In the genomic region with DNA sequence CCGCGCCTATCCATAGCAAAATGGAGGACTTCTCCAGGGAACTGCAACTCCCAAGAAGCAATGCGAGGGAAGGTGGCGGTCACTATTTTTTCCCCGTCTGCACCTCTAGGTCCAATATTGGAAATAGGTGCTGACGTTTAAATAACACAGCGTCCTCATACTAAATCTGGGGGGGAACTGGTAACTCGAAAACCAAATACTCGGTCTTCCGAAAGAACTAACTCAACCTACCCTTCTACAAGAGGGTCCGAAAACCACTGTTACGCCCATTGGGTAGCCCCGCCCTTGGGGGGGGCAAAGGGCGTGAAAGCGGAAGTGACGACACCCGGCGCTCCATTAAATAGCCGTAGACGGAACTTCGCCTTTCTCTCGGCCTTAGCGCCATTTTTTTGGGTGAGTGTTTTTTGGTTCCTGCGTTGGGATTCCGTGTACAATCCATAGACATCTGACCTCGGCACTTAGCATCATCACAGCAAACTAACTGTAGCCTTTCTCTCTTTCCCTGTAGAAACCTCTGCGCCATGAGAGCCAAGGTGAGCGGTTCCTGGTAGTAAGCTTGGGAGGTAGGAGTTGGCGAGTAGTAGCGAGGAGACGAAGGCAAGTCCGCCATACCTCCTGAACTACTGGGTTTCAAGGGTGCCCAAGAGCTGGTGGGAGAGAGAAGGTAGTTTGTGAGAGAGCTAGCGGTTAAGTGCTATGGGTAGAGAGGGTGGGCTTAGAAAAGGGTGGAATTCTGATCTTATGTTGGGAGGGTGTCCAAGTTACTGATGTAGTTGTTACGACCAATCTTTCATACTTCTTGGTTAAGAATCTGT, we compare ENCODE assay signal across 8 cellular contexts. TPM values are rescaled to one million over a fixed set of nuclear protein-coding genes. Genes with fewer than 3 reads are reported as not detected.
DNase-seq lines count a peak whose midpoint lies in the region; ATAC-seq and TF ChIP-seq lines count a peak whose summit lies in the region.

A gene (plus strand): TSS at position 367 of the 815 bp plus-strand sequence.

- peak within 1 kb of the TSS; percentile 85 for H3K4me3 ChIP-seq in IMR-90 (ENCODE audit: insufficient read depth, low read depth, low read length)
- peak within 1 kb of the TSS; percentile 91 for H3K4me3 ChIP-seq in OCI-LY7 (ENCODE audit: low read depth, low read length, poor library complexity, severe bottlenecking)

- TSS peak; percentile 97 for BruUV-seq in IMR-90 (replicated peaks; lab: Mats Ljungman, UMichigan)
- BruUV-seq in OCI-LY7 (replicated peaks; lab: Mats Ljungman, UMichigan) = no TSS peak

- H3K18ac ChIP-seq in IMR-90 (ENCODE audit: low read depth, low read length) = peak within 1 kb of the TSS; percentile 72

- H4K5ac ChIP-seq in IMR-90 (ENCODE audit: low read depth, low read length) = peak within 1 kb of the TSS; percentile 77

- peaks cover 7% of the 10 kb centered on the region for H3K4me1 ChIP-seq in IMR-90 (ENCODE audit: control insufficient read depth, insufficient read depth, low read length)
- peaks cover 26% of the 10 kb centered on the region for H3K4me1 ChIP-seq in OCI-LY7 (ENCODE audit: insufficient read depth, low read length, poor library complexity, severe bottlenecking)

- DNase-seq in COLO668 (lab: John Stamatoyannopoulos, UW; ENCODE audit: unreplicated experiment) (peak; percentile 89), IMR-90 (peak; percentile 91), OCI-LY7 (ENCODE audit: low spot score) (peak; percentile 97), epidermal melanocyte (ENCODE audit: insufficient read length, low spot score) (peak; percentile 52), middle frontal gyrus (ENCODE audit: extremely low spot score, low spot score) (peak; percentile 94)
- peak; percentile 97 for DNase-seq in activated CD8-positive, alpha-beta memory T cell treated with anti-CD3 and anti-CD28 coated beads, Interleukin-2, amount 50 U/mL, for 48 hours
- DNase-seq in stimulated activated CD8-positive, alpha-beta memory T cell treated with anti-CD3 and anti-CD28 coated beads, Interleukin-2, amount 100 ng/mL, for 48 hours (ENCODE audit: low read depth in 2 of 2) = peak; percentile 82 to 90

- peak within 1 kb of the TSS; percentile 99 for H3K9ac ChIP-seq in IMR-90 (ENCODE audit: low read depth, low read length)

- H4K20me1 ChIP-seq in IMR-90 (ENCODE audit: insufficient read depth, low read length) (peaks cover 7% of the 10 kb centered on the region), OCI-LY7 (ENCODE audit: insufficient read depth, low read length) (no peaks in the 10 kb centered on the region)

- H2BK5ac ChIP-seq in IMR-90 (ENCODE audit: low read depth, low read length, poor library complexity, severe bottlenecking) = peak within 1 kb of the TSS; percentile 94

- CTCF ChIA-PET in IMR-90 (lab: Yijun Ruan, JAX) = interaction anchor here (1.6 to 3.9 kb wide), 3 partner anchors 10 to 73 kb away, joined by 4 to 27 read pairs (median 4); a partner anchor contains a TSS
- CTCF ChIA-PET in OCI-LY7 (lab: Charles Lee; ENCODE audit: unreplicated experiment) = interaction anchor here (1.0 kb wide), 2 partner anchors 12 to 73 kb away, joined by 4 read pairs; a partner anchor contains a TSS

- H2AFZ ChIP-seq in IMR-90 (replicated peaks; ENCODE audit: low read length, poor library complexity) (peak within 1 kb of the TSS; percentile 82), OCI-LY7 (ENCODE audit: low read length) (peak within 1 kb of the TSS; percentile 62)

- TF ChIP-seq RAD21 in IMR-90 (IDR thresholded peaks at IDR 0.05; ENCODE audit: low read length) = no peak

- H2BK20ac ChIP-seq in IMR-90 (ENCODE audit: low read depth, low read length) = peak within 1 kb of the TSS; percentile 66; the same call in 1 of the 2 replicates

- H2BK120ac ChIP-seq in IMR-90 (ENCODE audit: low read depth, low read length) = peak within 1 kb of the TSS; percentile 84

- in situ Hi-C loops in IMR-90 (cut with MboI; ENCODE audit: low sequenced_read_pairs) = no loop called here

- peak within 1 kb of the TSS; percentile 92; the same call in 2 of the 3 replicates for H2BK15ac ChIP-seq in IMR-90 (ENCODE audit: low read depth, low read length)

- peak within 1 kb of the TSS; percentile 100 for H3K14ac ChIP-seq in IMR-90 (replicated peaks; ENCODE audit: low read depth, low read length)

- no peaks in the 10 kb centered on the region for H3K9me2 ChIP-seq in OCI-LY7 (ENCODE audit: insufficient read depth, low read length)

- no peak for TF ChIP-seq CTCF in IMR-90 (conservative IDR thresholded peaks at IDR 0.05; ENCODE audit: low read depth, low read length)
- no peak; the same call in 1 of the 2 replicates for TF ChIP-seq CTCF in OCI-LY7 (conservative IDR thresholded peaks at IDR 0.05; ENCODE audit: low read length)

- ATAC-seq in GM21423 (IDR thresholded peaks at IDR 0.05; ENCODE audit: unreplicated experiment) = peak; percentile 36
- peak; percentile 61 for ATAC-seq in IMR-90 (ENCODE audit: low read depth)

- peak within 1 kb of the TSS; percentile 99 for H3K23ac ChIP-seq in IMR-90 (ENCODE audit: low read depth, low read length)

- no peaks in the 10 kb centered on the region for H3K9me1 ChIP-seq in IMR-90 (ENCODE audit: insufficient read depth, low read length)

- H4K8ac ChIP-seq in IMR-90 (ENCODE audit: low read depth in 2 of 2, low read length in 2 of 2) = peak within 1 kb of the TSS; percentile 86 to 97

- TF ChIP-seq POLR2A in IMR-90 (IDR thresholded peaks at IDR 0.05; ENCODE audit: low read depth, low read length) = peak; percentile 100

- H3K4me2 ChIP-seq in IMR-90 (ENCODE audit: low read depth, low read length) (peak within 1 kb of the TSS; percentile 71), OCI-LY7 (ENCODE audit: low read length) (peak within 1 kb of the TSS; percentile 71)

- H2AK9ac ChIP-seq in IMR-90 (replicated peaks; ENCODE audit: low read depth, low read length, poor library complexity) = peak within 1 kb of the TSS; percentile 95

- H3K9me3 ChIP-seq in IMR-90 (ENCODE audit: control insufficient read depth, insufficient read depth, low read length) (no peaks in the 10 kb centered on the region), OCI-LY7 (ENCODE audit: low read length) (no peaks in the 10 kb centered on the region)

- H3K4ac ChIP-seq in IMR-90 (ENCODE audit: low read depth, low read length) = peak within 1 kb of the TSS; percentile 99

- H3K36me3 ChIP-seq in IMR-90 (ENCODE audit: control insufficient read depth, insufficient read depth, low read length) (peaks cover 24% of the 10 kb centered on the region), OCI-LY7 (ENCODE audit: insufficient read depth, low read length) (peaks cover 63% of the 10 kb centered on the region)

- dilution Hi-C loops in IMR-90 (cut with HindIII; ENCODE audit: low sequenced_read_pairs, unreplicated experiment) = no loop called here

- intact Hi-C loops in IMR-90 (cut with micrococcal nuclease) (no loop called here), OCI-LY7 (cut with micrococcal nuclease; ENCODE audit: unreplicated experiment) (loop anchor here (1.0 to 10.0 kb wide), 3 partner anchors 11 to 518 kb away; a partner anchor contains a TSS)

- H3K79me1 ChIP-seq in IMR-90 (ENCODE audit: low read depth in 1 of 2, low read length in 2 of 2) = peaks cover 7 to 43% of the 10 kb centered on the region in 2 experiments; a peak in 3 of 4 replicates

- peak within 1 kb of the TSS; percentile 100 for H2AK5ac ChIP-seq in IMR-90 (ENCODE audit: low read depth, low read length)

- H3K27ac ChIP-seq in IMR-90 (ENCODE audit: insufficient read depth, low read length) = peak within 1 kb of the TSS; percentile 95
- peak within 1 kb of the TSS; percentile 94 for H3K27ac ChIP-seq in OCI-LY7 (ENCODE audit: low read depth, low read length, poor library complexity, severe bottlenecking)

- H3K79me2 ChIP-seq in OCI-LY7 (ENCODE audit: insufficient read depth, low read depth, low read length) = peaks cover 16% of the 10 kb centered on the region

- 0% methylated on average over 11 of the region's 34 CpGs; no CpG with 5 or more reads in 1 of the 2 experiments for WGBS in IMR-90 (ENCODE audit: extremely low coverage in 2 of 2, insufficient read length in 1 of 2), 2 experiments

- H4K91ac ChIP-seq in IMR-90 (ENCODE audit: insufficient read depth, low read depth, low read length) = peak within 1 kb of the TSS; percentile 96

- H3K27me3 ChIP-seq in IMR-90 (ENCODE audit: control insufficient read depth, insufficient read depth, low read length) = no peaks in the 10 kb centered on the region

- H3K56ac ChIP-seq in IMR-90 (ENCODE audit: extremely low read depth, insufficient read depth, low read length) = peak within 1 kb of the TSS; percentile 98

- POLR2A ChIA-PET in IMR-90 (lab: Charles Lee; ENCODE audit: unreplicated experiment) (interaction anchor here (0.9 to 1.0 kb wide), 2 partner anchors 12 to 63 kb away, joined by 3 to 14 read pairs; a partner anchor contains a TSS), OCI-LY7 (lab: Charles Lee) (interaction anchor here (0.6 to 5.7 kb wide), 19 partner anchors 8 to 512 kb away, joined by 3 to 64 read pairs (median 4); a partner anchor contains a TSS)

TF ChIP-seq in IMR-90, 13 proteins besides CTCF, POLR2A, EP300 and RAD21 (continues in another document):
- TF ChIP-seq FOS (IDR thresholded peaks at IDR 0.05; ENCODE audit: low read depth, low read length) = no peak
- TF ChIP-seq CHD1 (IDR thresholded peaks at IDR 0.05; ENCODE audit: low read depth, low read length) = no peak
- TF ChIP-seq, protein P1, sequence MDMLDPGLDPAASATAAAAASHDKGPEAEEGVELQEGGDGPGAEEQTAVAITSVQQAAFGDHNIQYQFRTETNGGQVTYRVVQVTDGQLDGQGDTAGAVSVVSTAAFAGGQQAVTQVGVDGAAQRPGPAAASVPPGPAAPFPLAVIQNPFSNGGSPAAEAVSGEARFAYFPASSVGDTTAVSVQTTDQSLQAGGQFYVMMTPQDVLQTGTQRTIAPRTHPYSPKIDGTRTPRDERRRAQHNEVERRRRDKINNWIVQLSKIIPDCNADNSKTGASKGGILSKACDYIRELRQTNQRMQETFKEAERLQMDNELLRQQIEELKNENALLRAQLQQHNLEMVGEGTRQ (IDR thresholded peaks at IDR 0.05; ENCODE audit: low read depth, low read length) = no peak
- peak; percentile 97 for TF ChIP-seq MAZ (IDR thresholded peaks at IDR 0.05; ENCODE audit: borderline replicate concordance, low read depth, low read length)
- no peak for TF ChIP-seq RCOR1 (IDR thresholded peaks at IDR 0.05; ENCODE audit: insufficient replicate concordance, low read length)
- TF ChIP-seq CEBPB (IDR thresholded peaks at IDR 0.05; ENCODE audit: low read depth, low read length) = 0 out of 2 replicates have a peak, but pooled peaks have one; percentile 10
- no peak for TF ChIP-seq MAFK (IDR thresholded peaks at IDR 0.05; ENCODE audit: low read depth, low read length)
- TF ChIP-seq RFX5 (IDR thresholded peaks at IDR 0.05; ENCODE audit: low read depth, low read length) = no peak
- no peak for TF ChIP-seq BHLHE40 (IDR thresholded peaks at IDR 0.05; ENCODE audit: low read depth, low read length)
- no peak for TF ChIP-seq NFE2L2 (IDR thresholded peaks at IDR 0.05; ENCODE audit: low read depth, low read length)

RNA-seq across cellular contexts. Expression of the gene that starts here (rescaled TPM):
- total RNA-seq in IMR-90 (2012; rRNA removed) (1,119 and 1,341 TPM in 2 replicates), OCI-LY7 (2022) (4,745 and 4,976 TPM in 2 replicates)
- 8,623 and 9,394 TPM in 2 replicates for polyA plus RNA-seq in IMR-90 (2012; rRNA removed)
- 2,295 and 6,760 TPM in 2 replicates for polyA plus RNA-seq in IMR-90 (2012; cell fraction: cytosol; rRNA removed)
- polyA plus RNA-seq in IMR-90 (2012; cell fraction: nucleus; rRNA removed; ENCODE audit: low replicate concordance) = 409 and 2,237 TPM in 2 replicates
- 4,534 and 5,932 TPM in 2 replicates for total RNA-seq in OCI-LY7 (2014; rRNA removed; shearing (Covaris generic))

Comparison
In these comparisons a context has a peak if more than half of its experiments do, and no peak if none do; other contexts are left out.
1. Peak in every context shown above with its lines: DNase-seq, ATAC-seq, H3K4me3 ChIP-seq and H3K27ac ChIP-seq.